1 cellular context compared by ENCODE assay signal in genomic region chr9:71741841-71742648, GRCh38.
TF ChIP-seq lines count a peak whose summit lies in the region.

No MANE protein-coding gene starts in this region.

TF ChIP-seq in HepG2, 621 proteins besides CTCF, POLR2A, EP300 and RAD21 (continued from another document and continues in another):
- TF ChIP-seq MBD4 (IDR thresholded peaks at IDR 0.05; ENCODE audit: borderline replicate concordance, low read length), result peak; percentile 61; the same call in 1 of the 2 replicates
- TF ChIP-seq, protein P1, sequence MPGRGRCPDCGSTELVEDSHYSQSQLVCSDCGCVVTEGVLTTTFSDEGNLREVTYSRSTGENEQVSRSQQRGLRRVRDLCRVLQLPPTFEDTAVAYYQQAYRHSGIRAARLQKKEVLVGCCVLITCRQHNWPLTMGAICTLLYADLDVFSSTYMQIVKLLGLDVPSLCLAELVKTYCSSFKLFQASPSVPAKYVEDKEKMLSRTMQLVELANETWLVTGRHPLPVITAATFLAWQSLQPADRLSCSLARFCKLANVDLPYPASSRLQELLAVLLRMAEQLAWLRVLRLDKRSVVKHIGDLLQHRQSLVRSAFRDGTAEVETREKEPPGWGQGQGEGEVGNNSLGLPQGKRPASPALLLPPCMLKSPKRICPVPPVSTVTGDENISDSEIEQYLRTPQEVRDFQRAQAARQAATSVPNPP (CRISPR knock-in tag; IDR thresholded peaks at IDR 0.05), result no peak
- TF ChIP-seq ZBTB43 (CRISPR knock-in tag; conservative IDR thresholded peaks at IDR 0.05), result 0 out of 2 replicates have a peak, but pooled peaks have one; percentile 48
- TF ChIP-seq SMARCC2 (IDR thresholded peaks at IDR 0.05), result 0 out of 2 replicates have a peak, but pooled peaks have one; percentile 10
- no peak for TF ChIP-seq SRSF9 (IDR thresholded peaks at IDR 0.05; ENCODE audit: borderline replicate concordance, insufficient read depth, low read depth, low read length, poor library complexity, severe bottlenecking)
- TF ChIP-seq ZHX1 (CRISPR knock-in tag; IDR thresholded peaks at IDR 0.05; ENCODE audit: low read depth), result no peak
- TF ChIP-seq ZNF781 (CRISPR knock-in tag; IDR thresholded peaks at IDR 0.05; ENCODE audit: borderline replicate concordance, not compliant biosample characterization), result no peak
- no peak for TF ChIP-seq ATF7-NPFF (CRISPR knock-in tag; IDR thresholded peaks at IDR 0.05; ENCODE audit: low read depth)
- no peak for TF ChIP-seq AKAP8 (CRISPR knock-in tag; IDR thresholded peaks at IDR 0.05)
- no peak for TF ChIP-seq ZNF672 (CRISPR knock-in tag; IDR thresholded peaks at IDR 0.05)
- no peak for TF ChIP-seq ZNF563 (CRISPR knock-in tag; IDR thresholded peaks at IDR 0.05)
- no peak for TF ChIP-seq AFF4 (CRISPR knock-in tag; IDR thresholded peaks at IDR 0.05)
- TF ChIP-seq ATF7 (IDR thresholded peaks at IDR 0.05), result peak; percentile 58
- no peak; the same call in 1 of the 2 replicates for TF ChIP-seq ATF7 (CRISPR knock-in tag; IDR thresholded peaks at IDR 0.05)
- TF ChIP-seq ZNF264 (CRISPR knock-in tag; IDR thresholded peaks at IDR 0.05), result 0 out of 2 replicates have a peak, but pooled peaks have one; percentile 36
- no peak for TF ChIP-seq ZNF782 (CRISPR knock-in tag; IDR thresholded peaks at IDR 0.05; ENCODE audit: borderline replicate concordance)
- TF ChIP-seq ZNF24 (IDR thresholded peaks at IDR 0.05), result no peak
- TF ChIP-seq ZNF34 (CRISPR knock-in tag; IDR thresholded peaks at IDR 0.05; ENCODE audit: borderline replicate concordance), result no peak
- no peak for TF ChIP-seq ZNF318 (CRISPR knock-in tag; IDR thresholded peaks at IDR 0.05)
- TF ChIP-seq ZNF709 (CRISPR knock-in tag; IDR thresholded peaks at IDR 0.05), result no peak
- TF ChIP-seq HDAC6 (IDR thresholded peaks at IDR 0.05; ENCODE audit: low read depth, low read length), result no peak
- TF ChIP-seq ZFX (CRISPR knock-in tag; IDR thresholded peaks at IDR 0.05; ENCODE audit: low read depth), result no peak
- TF ChIP-seq HINFP (CRISPR knock-in tag; IDR thresholded peaks at IDR 0.05; ENCODE audit: low read depth), result no peak
- TF ChIP-seq GABPB1 (CRISPR knock-in tag; IDR thresholded peaks at IDR 0.05), result no peak
- TF ChIP-seq AGO2 (optimal IDR thresholded peaks at IDR 0.05; ENCODE audit: low read depth, low read length), result no peak
- TF ChIP-seq, protein P2, sequence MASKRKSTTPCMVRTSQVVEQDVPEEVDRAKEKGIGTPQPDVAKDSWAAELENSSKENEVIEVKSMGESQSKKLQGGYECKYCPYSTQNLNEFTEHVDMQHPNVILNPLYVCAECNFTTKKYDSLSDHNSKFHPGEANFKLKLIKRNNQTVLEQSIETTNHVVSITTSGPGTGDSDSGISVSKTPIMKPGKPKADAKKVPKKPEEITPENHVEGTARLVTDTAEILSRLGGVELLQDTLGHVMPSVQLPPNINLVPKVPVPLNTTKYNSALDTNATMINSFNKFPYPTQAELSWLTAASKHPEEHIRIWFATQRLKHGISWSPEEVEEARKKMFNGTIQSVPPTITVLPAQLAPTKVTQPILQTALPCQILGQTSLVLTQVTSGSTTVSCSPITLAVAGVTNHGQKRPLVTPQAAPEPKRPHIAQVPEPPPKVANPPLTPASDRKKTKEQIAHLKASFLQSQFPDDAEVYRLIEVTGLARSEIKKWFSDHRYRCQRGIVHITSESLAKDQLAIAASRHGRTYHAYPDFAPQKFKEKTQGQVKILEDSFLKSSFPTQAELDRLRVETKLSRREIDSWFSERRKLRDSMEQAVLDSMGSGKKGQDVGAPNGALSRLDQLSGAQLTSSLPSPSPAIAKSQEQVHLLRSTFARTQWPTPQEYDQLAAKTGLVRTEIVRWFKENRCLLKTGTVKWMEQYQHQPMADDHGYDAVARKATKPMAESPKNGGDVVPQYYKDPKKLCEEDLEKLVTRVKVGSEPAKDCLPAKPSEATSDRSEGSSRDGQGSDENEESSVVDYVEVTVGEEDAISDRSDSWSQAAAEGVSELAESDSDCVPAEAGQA (IDR thresholded peaks at IDR 0.05; ENCODE audit: low read depth), result no peak
- TF ChIP-seq, protein P2 (CRISPR knock-in tag; IDR thresholded peaks at IDR 0.05; ENCODE audit: borderline replicate concordance), result peak; percentile 39; the same call in 1 of the 2 replicates
- TF ChIP-seq STAT5B (CRISPR knock-in tag; IDR thresholded peaks at IDR 0.05), result no peak
- TF ChIP-seq RBM22 (optimal IDR thresholded peaks at IDR 0.05; ENCODE audit: low read length), result no peak
